Comparison of ENCODE assay signal across 9 cellular contexts in genomic region chr17:19533718-19534561, GRCh38. TPM values are rescaled to one million over a fixed set of nuclear protein-coding genes. Genes with fewer than 3 reads are reported as not detected.
DNase-seq lines count a peak whose midpoint lies in the region; ATAC-seq, FAIRE-seq and TF ChIP-seq lines count a peak whose summit lies in the region.
"Had no signal": no experiment of that assay in that cellular context is flagged by ENCODE, and none has a peak within 500 bp of the region (broad histone marks: within the 10 kb centered on the region; RNA-seq: fewer than 3 reads in every experiment).

A gene with protein sequence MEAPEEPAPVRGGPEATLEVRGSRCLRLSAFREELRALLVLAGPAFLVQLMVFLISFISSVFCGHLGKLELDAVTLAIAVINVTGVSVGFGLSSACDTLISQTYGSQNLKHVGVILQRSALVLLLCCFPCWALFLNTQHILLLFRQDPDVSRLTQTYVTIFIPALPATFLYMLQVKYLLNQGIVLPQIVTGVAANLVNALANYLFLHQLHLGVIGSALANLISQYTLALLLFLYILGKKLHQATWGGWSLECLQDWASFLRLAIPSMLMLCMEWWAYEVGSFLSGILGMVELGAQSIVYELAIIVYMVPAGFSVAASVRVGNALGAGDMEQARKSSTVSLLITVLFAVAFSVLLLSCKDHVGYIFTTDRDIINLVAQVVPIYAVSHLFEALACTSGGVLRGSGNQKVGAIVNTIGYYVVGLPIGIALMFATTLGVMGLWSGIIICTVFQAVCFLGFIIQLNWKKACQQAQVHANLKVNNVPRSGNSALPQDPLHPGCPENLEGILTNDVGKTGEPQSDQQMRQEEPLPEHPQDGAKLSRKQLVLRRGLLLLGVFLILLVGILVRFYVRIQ (plus strand): TSS chr17:19533854. CDS start chr17:19533940, 86 bp downstream.

- no peaks in the 10 kb centered on the region for H3K36me3 ChIP-seq in pancreas

- DNase-seq in 8988T (peak; percentile 78), activated T-cell treated with anti-CD3 and anti-CD28 coated beads for 48 hours (ENCODE audit: low read depth) (peak; percentile 30), Right ventricle myocardium inferior (ENCODE audit: missing footprints) (no peak), pancreas (peak in 2 of 6 donors; percentile 66 to 73), putamen (ENCODE audit: low spot score) (no peak), GM19240 (ENCODE audit: insufficient read length, low spot score) (no peak)

- H3K4me3 ChIP-seq in pancreas, result peak within 1 kb of the TSS in 3 of 4 donors; percentile 21 to 48 (median 32)

- H3K9me3 ChIP-seq in pancreas, result no peaks in the 10 kb centered on the region

- no peak for TF ChIP-seq CTCF in pancreas (IDR thresholded peaks at IDR 0.05)

- H3K27me3 ChIP-seq in pancreas, result peaks cover 0 to 8% (median 0%) of the 10 kb centered on the region in 4 donors

- H3K4me1 ChIP-seq in pancreas, result peaks cover 0 to 8% (median 0%) of the 10 kb centered on the region in 3 donors

- H3K27ac ChIP-seq in pancreas, result no peak within 1 kb of the TSS

- peak; percentile 46 for TF ChIP-seq POLR2A in GM19193 (IDR thresholded peaks at IDR 0.05; ENCODE audit: extremely low read depth, insufficient read depth, insufficient read length)

- ATAC-seq in Right ventricle myocardium inferior (peak; percentile 90), pancreas (peak; percentile 58 to 81 (median 81)), GM21528 (IDR thresholded peaks at IDR 0.05; ENCODE audit: low FRiP score, unreplicated experiment) (no peak)

- 1 to 2% methylated on average over 63 to 87 of the region's 87 CpGs for WGBS in pancreas, 2 donors

- intact Hi-C loops in Right ventricle myocardium inferior (cut with DNase I), result no loop called here
- intact Hi-C loops in pancreas (cut with DNase I), result loop anchor here in 1 of 3 donors (10.0 kb wide), 1 partner anchor 101 kb away; no protein-coding TSS in a partner anchor

- no peak for FAIRE-seq in pancreas (lab: Jason Lieb, UNC)
- FAIRE-seq: colon had no signal

RNA-seq across cellular contexts. Expression of the gene that starts here (rescaled TPM):
- 4.6 TPM for total RNA-seq in Right ventricle myocardium inferior
- total RNA-seq in pancreas, result under 1 TPM in 5 of 6 donors, not detected in 1; 0.12 to 0.97 (median 0.73) TPM
- under 1 TPM; 0.14 to 0.49 TPM for polyA plus RNA-seq in pancreas

Comparison
In these comparisons a context has a peak if more than half of its experiments do, and no peak if none do; other contexts are left out.
1. Peak in ATAC-seq and H3K4me3 ChIP-seq in pancreas; RNA of the gene not detected or under 1 TPM.
2. DNase-seq: peak in 8988T (single experiment) and activated T-cell treated with anti-CD3 and anti-CD28 coated beads for 48 hours (single experiment); none in Right ventricle myocardium inferior (single experiment), putamen (single experiment) and GM19240 (single experiment).